In the genomic region with DNA sequence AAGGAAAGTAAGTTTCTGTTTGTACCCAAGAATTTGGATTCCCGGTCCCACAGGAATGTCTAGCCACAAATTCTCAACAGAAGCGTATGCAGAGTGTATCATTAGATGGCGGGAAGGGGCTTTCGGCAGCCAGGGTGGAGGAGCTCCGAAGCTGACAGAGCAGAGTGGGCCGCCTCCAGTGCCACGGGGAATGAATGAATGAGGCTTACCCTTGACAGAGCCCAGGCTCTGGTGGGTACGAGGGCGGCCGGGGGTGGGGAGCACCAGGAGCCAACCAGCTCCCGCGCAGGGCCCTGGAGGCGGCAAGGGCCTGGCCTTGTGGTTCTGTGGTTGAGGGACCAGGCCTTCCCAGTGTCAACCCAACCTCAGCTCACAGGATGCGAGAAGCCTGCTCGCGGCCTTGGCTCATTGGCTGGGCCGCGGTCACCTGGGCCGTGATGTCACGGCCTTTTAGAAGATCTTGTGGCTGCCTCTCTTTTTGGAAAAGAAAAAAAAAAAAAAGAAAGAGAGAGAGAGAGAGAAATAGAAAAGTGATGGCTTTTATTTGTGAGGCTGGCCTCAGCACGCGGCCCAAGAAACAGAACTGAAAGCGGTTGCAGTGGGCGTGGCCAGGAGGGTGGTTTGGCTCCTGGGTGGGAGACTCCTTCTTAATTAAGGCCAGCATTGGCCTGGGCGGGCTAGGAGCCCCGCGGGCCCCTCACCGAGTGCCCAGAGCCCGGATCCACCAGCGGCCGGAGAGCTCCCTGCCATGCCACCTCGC, we compare ENCODE assay signal across 9 cellular contexts. TPM values are rescaled to one million over a fixed set of nuclear protein-coding genes. Genes with fewer than 3 reads are reported as not detected.
A peak's percentile ranks its signal among the peaks of the same experiment; 100 is the strongest.
DNase-seq lines count a peak whose midpoint lies in the region; ATAC-seq and TF ChIP-seq lines count a peak whose summit lies in the region.
"Had no signal": no experiment of that assay in that cellular context is flagged by ENCODE, and none has a peak within 500 bp of the region (broad histone marks: within the 10 kb centered on the region; RNA-seq: fewer than 3 reads in every experiment).

No MANE protein-coding gene starts in this region.

- peak; percentile 98 for DNase-seq in T-helper 2 cell treated with Interferon-gamma antibody and Interleukin-4, amounts not matched to agents 5 μg/mL and 100 μg/mL, for 36 hours (ENCODE audit: low spot score)
- peak; percentile 92 for DNase-seq in astrocyte of the hippocampus (ENCODE audit: low read depth, low spot score)
- peak; percentile 38 to 94 (median 65) for DNase-seq in stimulated activated CD4-positive, alpha-beta T cell treated with anti-CD3 and anti-CD28 coated beads, Interleukin-1b, Interleukin-23, amount 100 ng/mL, for 24 hours (ENCODE audit: low read depth in 4 of 4, low spot score in 1 of 4)
- no peak for DNase-seq in endothelial cell (ENCODE audit: low spot score)
- DNase-seq in Kasumi-1 (lab: John Stamatoyannopoulos, UW), result no peak
- DNase-seq in NCI-H2227 treated with DMSO at 0.1 percent for 48 hours (lab: John Stamatoyannopoulos, UW), result no peak

- H3K4me3 Mint-ChIP-seq in T-helper 2 cell treated with Interferon-gamma antibody and Interleukin-4, amounts not matched to agents 5 μg/mL and 100 μg/mL, for 36 hours, result peak overlapping the region; percentile 91
- H3K4me3 Mint-ChIP-seq in endothelial cell (ENCODE audit: unreplicated experiment), result no peak overlapping the region

- peak overlapping the region; percentile 92 for H3K27ac Mint-ChIP-seq in T-helper 2 cell treated with Interferon-gamma antibody and Interleukin-4, amounts not matched to agents 5 μg/mL and 100 μg/mL, for 36 hours
- no peak overlapping the region for H3K27ac Mint-ChIP-seq in endothelial cell (ENCODE audit: unreplicated experiment)

- H3K27me3 Mint-ChIP-seq in T-helper 2 cell treated with Interferon-gamma antibody and Interleukin-4, amounts not matched to agents 5 μg/mL and 100 μg/mL, for 36 hours (ENCODE audit: low read depth), result no peaks in the 10 kb centered on the region
- H3K27me3 Mint-ChIP-seq in endothelial cell (ENCODE audit: unreplicated experiment), result peaks cover 5% of the 10 kb centered on the region

- no peaks in the 10 kb centered on the region for H3K9me3 Mint-ChIP-seq in T-helper 2 cell treated with Interferon-gamma antibody and Interleukin-4, amounts not matched to agents 5 μg/mL and 100 μg/mL, for 36 hours
- no peaks in the 10 kb centered on the region for H3K9me3 Mint-ChIP-seq in endothelial cell (ENCODE audit: unreplicated experiment)

- peaks cover 28% of the 10 kb centered on the region for H3K36me3 Mint-ChIP-seq in T-helper 2 cell treated with Interferon-gamma antibody and Interleukin-4, amounts not matched to agents 5 μg/mL and 100 μg/mL, for 36 hours (ENCODE audit: low read depth)
- H3K36me3 Mint-ChIP-seq in endothelial cell (ENCODE audit: low read depth, unreplicated experiment), result no peaks in the 10 kb centered on the region

- H3K4me1 Mint-ChIP-seq in T-helper 2 cell treated with Interferon-gamma antibody and Interleukin-4, amounts not matched to agents 5 μg/mL and 100 μg/mL, for 36 hours (ENCODE audit: low read depth), result peaks cover 62% of the 10 kb centered on the region
- H3K4me1 Mint-ChIP-seq in endothelial cell (ENCODE audit: unreplicated experiment), result peaks cover 2% of the 10 kb centered on the region

- ATAC-seq in GM19025 (IDR thresholded peaks at IDR 0.05; ENCODE audit: low read depth, unreplicated experiment) (peak; percentile 85), HG03064 (IDR thresholded peaks at IDR 0.05; ENCODE audit: low read depth, unreplicated experiment) (peak; percentile 80)

- no peak for TF ChIP-seq CTCF in endothelial cell (IDR thresholded peaks at IDR 0.05; ENCODE audit: unreplicated experiment)

RNA-seq across cellular contexts. Expression of a gene that starts 34.9 kb away (rescaled TPM):
- 1.8 TPM for total RNA-seq in endothelial cell (ENCODE audit: unreplicated experiment)
- total RNA-seq: cardiac muscle cell had no signal

Comparison
In these comparisons a context has a peak if more than half of its experiments do, and no peak if none do; other contexts are left out.
1. DNase-seq: peak in T-helper 2 cell treated with Interferon-gamma antibody and Interleukin-4, amounts not matched to agents 5 μg/mL and 100 μg/mL, for 36 hours (single experiment), astrocyte of the hippocampus (single experiment) and stimulated activated CD4-positive, alpha-beta T cell treated with anti-CD3 and anti-CD28 coated beads, Interleukin-1b, Interleukin-23, amount 100 ng/mL, for 24 hours (4 of 4); none in endothelial cell (single experiment), Kasumi-1 (0 of 2) and NCI-H2227 treated with DMSO at 0.1 percent for 48 hours (single experiment).